Comparison of ENCODE assay signal across 21 cellular contexts in the genomic region with DNA sequence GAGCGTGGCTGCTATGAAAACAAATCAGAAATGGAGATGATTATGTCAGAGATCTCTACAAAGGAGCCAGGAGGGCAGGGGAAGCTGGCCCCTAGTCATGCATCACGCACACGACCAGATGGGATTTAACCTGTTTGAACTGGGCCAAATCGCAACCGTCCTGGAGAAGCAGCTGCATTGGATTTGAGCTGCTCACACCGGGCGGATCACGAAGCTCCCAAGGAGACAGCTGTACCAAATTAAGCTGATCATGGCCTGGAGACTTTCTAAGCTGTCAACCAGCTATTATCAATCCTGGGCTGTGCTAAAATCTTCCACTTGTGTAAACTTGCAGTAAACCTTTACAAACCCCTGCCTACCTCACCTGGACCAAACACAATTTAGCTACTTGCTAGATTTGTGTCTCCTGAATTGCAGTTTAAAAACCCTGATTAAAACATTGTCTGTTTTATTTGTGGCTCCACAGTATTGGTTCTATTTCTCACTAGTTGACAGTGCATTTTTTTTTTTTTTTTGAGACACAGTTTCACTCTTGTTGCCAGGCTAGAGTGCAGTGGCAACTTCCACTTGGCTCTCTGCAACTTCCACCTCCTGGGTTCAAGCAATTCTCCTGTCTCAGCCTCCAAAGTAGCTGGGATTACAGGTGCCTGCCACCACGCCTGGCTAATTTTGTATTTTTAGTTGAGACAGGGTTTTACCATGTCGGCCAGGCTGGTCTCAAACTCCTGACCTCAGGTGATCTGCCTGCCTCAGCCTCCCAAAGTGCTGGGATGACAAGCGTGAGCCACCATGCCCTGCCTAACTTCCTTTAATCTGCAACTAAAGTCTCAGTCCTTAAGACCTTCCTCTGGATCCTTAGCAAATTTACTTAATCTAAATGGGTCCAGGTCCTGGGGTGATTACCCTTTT.
DNase-seq lines count a peak whose midpoint lies in the region; ATAC-seq and TF ChIP-seq lines count a peak whose summit lies in the region.
"Had no signal": no experiment of that assay in that cellular context is flagged by ENCODE, and none has a peak within 500 bp of the region (broad histone marks: within the 10 kb centered on the region; RNA-seq: fewer than 3 reads in every experiment).

No MANE protein-coding gene starts in this region.

- no peaks in the 10 kb centered on the region for H4K20me1 ChIP-seq in neural progenitor cell (ENCODE audit: low read depth)

- peak; percentile 28 for ATAC-seq in esophagus mucosa
- no peak for ATAC-seq in GM19455 (IDR thresholded peaks at IDR 0.05; ENCODE audit: unreplicated experiment)
- ATAC-seq: PC-3 had no signal

- no peaks in the 10 kb centered on the region for H3K9me3 ChIP-seq in neural progenitor cell (ENCODE audit: low read depth)

- H3K9ac ChIP-seq in neural progenitor cell = no peak overlapping the region

- peaks cover 7% of the 10 kb centered on the region for H3K9me3 Mint-ChIP-seq in neural progenitor cell

- H3K4me3 ChIP-seq in neural progenitor cell = no peak overlapping the region

- H3K27me3 ChIP-seq in neural progenitor cell = no peaks in the 10 kb centered on the region

- no peak for TF ChIP-seq CTCF in neural progenitor cell (IDR thresholded peaks at IDR 0.05)

- H3K4me1 Mint-ChIP-seq in neural progenitor cell = peaks cover 8% of the 10 kb centered on the region

- no peaks in the 10 kb centered on the region for H3K4me1 ChIP-seq in neural progenitor cell

- H3K36me3 ChIP-seq in neural progenitor cell = no peaks in the 10 kb centered on the region

- no peak overlapping the region for H3K4me2 ChIP-seq in neural progenitor cell

- no peak overlapping the region for H3K4me3 Mint-ChIP-seq in neural progenitor cell
- H3K4me3 Mint-ChIP-seq: IgD-negative memory B cell had no signal

- no peak overlapping the region for H3K27ac ChIP-seq in neural progenitor cell
- H3K27ac ChIP-seq: 22Rv1, C4-2B had no signal

- no peaks in the 10 kb centered on the region for H3K79me2 ChIP-seq in neural progenitor cell (ENCODE audit: low read depth)

- peak; percentile 51 to 83 for DNase-seq in NCI-H524 (lab: John Stamatoyannopoulos, UW)
- DNase-seq in NCI-H524 treated with DMSO at 0.1 percent for 48 hours (lab: John Stamatoyannopoulos, UW) = no peak
- DNase-seq in NCI-H82 (lab: John Stamatoyannopoulos, UW) = peak; percentile 97
- no peak for DNase-seq in neural progenitor cell (ENCODE audit: low spot score)
- no peak for DNase-seq in HK-2 (ENCODE audit: unreplicated experiment)
- no peak for DNase-seq in GF-D8 (lab: John Stamatoyannopoulos, UW)
- DNase-seq: AML-193, DMS79 treated with DMSO at 0.1 percent for 48 hours, Karpas-422, NCI-H1092 treated with DMSO at 0.1 percent for 48 hours, NCI-H2081, NCI-H2171 treated with DMSO at 0.1 percent for 48 hours, NCI-H446, PC-3, RPMI8226, SIG-M5 had no signal

- peak overlapping the region; percentile 69 for H3K27ac Mint-ChIP-seq in neural progenitor cell
- H3K27ac Mint-ChIP-seq: IgD-negative memory B cell had no signal

- H2AFZ ChIP-seq in neural progenitor cell (replicated peaks) = no peak overlapping the region

- H3K27me3 Mint-ChIP-seq in neural progenitor cell (ENCODE audit: insufficient read depth, low read depth) = peaks cover 12% of the 10 kb centered on the region
- H3K27me3 Mint-ChIP-seq: IgD-negative memory B cell had no signal

- no peaks in the 10 kb centered on the region for H3K36me3 Mint-ChIP-seq in neural progenitor cell
- H3K36me3 Mint-ChIP-seq: IgD-negative memory B cell had no signal

- no peaks in the 10 kb centered on the region for H3F3A ChIP-seq in neural progenitor cell (ENCODE audit: low read depth)

Comparison
In these comparisons a context has a peak if more than half of its experiments do, and no peak if none do; other contexts are left out.
1. DNase-seq: peak in NCI-H524 (2 of 2) and NCI-H82 (single experiment); none in NCI-H524 treated with DMSO at 0.1 percent for 48 hours (single experiment), neural progenitor cell (single experiment), HK-2 (single experiment) and GF-D8 (single experiment).